In genomic region chr19:18593367-18594095, GRCh38 we compare ENCODE assay signal across 1 cellular context.
TF ChIP-seq lines count a peak whose summit lies in the region.

No MANE protein-coding gene starts in this region.

TF ChIP-seq in K562, 482 proteins besides CTCF, POLR2A, EP300 and RAD21 (continues in another document):
- TF ChIP-seq, protein P1, sequence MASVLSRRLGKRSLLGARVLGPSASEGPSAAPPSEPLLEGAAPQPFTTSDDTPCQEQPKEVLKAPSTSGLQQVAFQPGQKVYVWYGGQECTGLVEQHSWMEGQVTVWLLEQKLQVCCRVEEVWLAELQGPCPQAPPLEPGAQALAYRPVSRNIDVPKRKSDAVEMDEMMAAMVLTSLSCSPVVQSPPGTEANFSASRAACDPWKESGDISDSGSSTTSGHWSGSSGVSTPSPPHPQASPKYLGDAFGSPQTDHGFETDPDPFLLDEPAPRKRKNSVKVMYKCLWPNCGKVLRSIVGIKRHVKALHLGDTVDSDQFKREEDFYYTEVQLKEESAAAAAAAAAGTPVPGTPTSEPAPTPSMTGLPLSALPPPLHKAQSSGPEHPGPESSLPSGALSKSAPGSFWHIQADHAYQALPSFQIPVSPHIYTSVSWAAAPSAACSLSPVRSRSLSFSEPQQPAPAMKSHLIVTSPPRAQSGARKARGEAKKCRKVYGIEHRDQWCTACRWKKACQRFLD (CRISPR knock-in tag; IDR thresholded peaks at IDR 0.05), result no peak
- TF ChIP-seq, protein P2, sequence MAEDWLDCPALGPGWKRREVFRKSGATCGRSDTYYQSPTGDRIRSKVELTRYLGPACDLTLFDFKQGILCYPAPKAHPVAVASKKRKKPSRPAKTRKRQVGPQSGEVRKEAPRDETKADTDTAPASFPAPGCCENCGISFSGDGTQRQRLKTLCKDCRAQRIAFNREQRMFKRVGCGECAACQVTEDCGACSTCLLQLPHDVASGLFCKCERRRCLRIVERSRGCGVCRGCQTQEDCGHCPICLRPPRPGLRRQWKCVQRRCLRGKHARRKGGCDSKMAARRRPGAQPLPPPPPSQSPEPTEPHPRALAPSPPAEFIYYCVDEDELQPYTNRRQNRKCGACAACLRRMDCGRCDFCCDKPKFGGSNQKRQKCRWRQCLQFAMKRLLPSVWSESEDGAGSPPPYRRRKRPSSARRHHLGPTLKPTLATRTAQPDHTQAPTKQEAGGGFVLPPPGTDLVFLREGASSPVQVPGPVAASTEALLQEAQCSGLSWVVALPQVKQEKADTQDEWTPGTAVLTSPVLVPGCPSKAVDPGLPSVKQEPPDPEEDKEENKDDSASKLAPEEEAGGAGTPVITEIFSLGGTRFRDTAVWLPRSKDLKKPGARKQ (CRISPR knock-in tag; IDR thresholded peaks at IDR 0.05), result no peak
- TF ChIP-seq MYNN (IDR thresholded peaks at IDR 0.05) (0 out of 2 replicates have a peak, but pooled peaks have one; percentile 18), MYNN (CRISPR knock-in tag; IDR thresholded peaks at IDR 0.05) (no peak), SUPT5H (IDR thresholded peaks at IDR 0.05) (no peak), ZNF239 (CRISPR knock-in tag; IDR thresholded peaks at IDR 0.05) (no peak), PHF8 (IDR thresholded peaks at IDR 0.05; ENCODE audit: borderline replicate concordance, low read length) (no peak), XRCC4 (IDR thresholded peaks at IDR 0.05; ENCODE audit: extremely low read depth, insufficient read depth, insufficient read length) (no peak), TOE1 (IDR thresholded peaks at IDR 0.05; ENCODE audit: borderline replicate concordance) (no peak), TOE1 (CRISPR knock-in tag; IDR thresholded peaks at IDR 0.05; ENCODE audit: borderline replicate concordance, low read depth) (no peak), E2F8 (IDR thresholded peaks at IDR 0.05; ENCODE audit: low read depth, partially characterized antibody) (no peak), ATF3 (IDR thresholded peaks at IDR 0.05) (no peak), ATF3 (CRISPR knock-in tag; conservative IDR thresholded peaks at IDR 0.05) (no peak), CHD4 (IDR thresholded peaks at IDR 0.05; ENCODE audit: insufficient read depth, insufficient replicate concordance, low read depth, low read length, poor library complexity, severe bottlenecking) (no peak), ZNF143 (CRISPR knock-in tag; IDR thresholded peaks at IDR 0.05) (no peak), PHF21A (IDR thresholded peaks at IDR 0.05; ENCODE audit: borderline replicate concordance, low read depth) (no peak), EP400 (IDR thresholded peaks at IDR 0.05) (peak; percentile 27; the same call in 1 of the 2 replicates), POLR3G (IDR thresholded peaks at IDR 0.05; ENCODE audit: extremely low read depth, insufficient read length, insufficient replicate concordance) (no peak), ELF1 (tag; IDR thresholded peaks at IDR 0.05) (no peak), USF2 (CRISPR knock-in tag; IDR thresholded peaks at IDR 0.05) (no peak), CHAMP1 (IDR thresholded peaks at IDR 0.05) (no peak), CBFB (CRISPR knock-in tag; IDR thresholded peaks at IDR 0.05) (no peak), NFYB (IDR thresholded peaks at IDR 0.05; ENCODE audit: extremely low read depth, insufficient read length) (no peak), MNT (conservative IDR thresholded peaks at IDR 0.05) (peak; percentile 31 to 34; a peak in 3 of 4 replicates), POLR3A (IDR thresholded peaks at IDR 0.05; ENCODE audit: borderline replicate concordance, extremely low read depth, insufficient read depth, insufficient read length) (no peak), ZNF507 (tag; conservative IDR thresholded peaks at IDR 0.05) (no peak), CSDE1 (IDR thresholded peaks at IDR 0.05) (no peak), HNRNPLL (IDR thresholded peaks at IDR 0.05; ENCODE audit: low read depth, low read length, poor library complexity, severe bottlenecking) (no peak), CREM (IDR thresholded peaks at IDR 0.05; ENCODE audit: low read depth) (no peak), U2AF2 (optimal IDR thresholded peaks at IDR 0.05; ENCODE audit: low read depth, low read length) (no peak), TCF7 (IDR thresholded peaks at IDR 0.05; ENCODE audit: borderline replicate concordance) (no peak), BACH1 (tag; IDR thresholded peaks at IDR 0.05) (no peak), RFX1 (IDR thresholded peaks at IDR 0.05) (no peak), FOXM1 (IDR thresholded peaks at IDR 0.05; ENCODE audit: low read depth) (no peak), FOXM1 (CRISPR knock-in tag; IDR thresholded peaks at IDR 0.05; ENCODE audit: low read depth) (no peak), SMC3 (conservative IDR thresholded peaks at IDR 0.05; ENCODE audit: insufficient read depth, low read depth, low read length) (no peak), BRD4 (IDR thresholded peaks at IDR 0.05) (no peak), IFI16 (CRISPR knock-in tag; IDR thresholded peaks at IDR 0.05) (no peak), TEAD1 (CRISPR knock-in tag; IDR thresholded peaks at IDR 0.05) (no peak), SPI1 (IDR thresholded peaks at IDR 0.05; ENCODE audit: borderline replicate concordance, low read depth, low read length) (no peak), RBM14 (IDR thresholded peaks at IDR 0.05; ENCODE audit: borderline replicate concordance, insufficient read depth, low read depth, low read length) (no peak), ZFP36 (IDR thresholded peaks at IDR 0.05; ENCODE audit: low read depth, low read length, partially characterized antibody) (peak; percentile 39), CBX5 (IDR thresholded peaks at IDR 0.05; ENCODE audit: borderline replicate concordance, low read depth) (no peak), BHLHE40 (IDR thresholded peaks at IDR 0.05; ENCODE audit: low read length) (no peak)
- TF ChIP-seq, protein P3, sequence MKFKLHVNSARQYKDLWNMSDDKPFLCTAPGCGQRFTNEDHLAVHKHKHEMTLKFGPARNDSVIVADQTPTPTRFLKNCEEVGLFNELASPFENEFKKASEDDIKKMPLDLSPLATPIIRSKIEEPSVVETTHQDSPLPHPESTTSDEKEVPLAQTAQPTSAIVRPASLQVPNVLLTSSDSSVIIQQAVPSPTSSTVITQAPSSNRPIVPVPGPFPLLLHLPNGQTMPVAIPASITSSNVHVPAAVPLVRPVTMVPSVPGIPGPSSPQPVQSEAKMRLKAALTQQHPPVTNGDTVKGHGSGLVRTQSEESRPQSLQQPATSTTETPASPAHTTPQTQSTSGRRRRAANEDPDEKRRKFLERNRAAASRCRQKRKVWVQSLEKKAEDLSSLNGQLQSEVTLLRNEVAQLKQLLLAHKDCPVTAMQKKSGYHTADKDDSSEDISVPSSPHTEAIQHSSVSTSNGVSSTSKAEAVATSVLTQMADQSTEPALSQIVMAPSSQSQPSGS (CRISPR knock-in tag; IDR thresholded peaks at IDR 0.05), result no peak
- TF ChIP-seq, protein P4, sequence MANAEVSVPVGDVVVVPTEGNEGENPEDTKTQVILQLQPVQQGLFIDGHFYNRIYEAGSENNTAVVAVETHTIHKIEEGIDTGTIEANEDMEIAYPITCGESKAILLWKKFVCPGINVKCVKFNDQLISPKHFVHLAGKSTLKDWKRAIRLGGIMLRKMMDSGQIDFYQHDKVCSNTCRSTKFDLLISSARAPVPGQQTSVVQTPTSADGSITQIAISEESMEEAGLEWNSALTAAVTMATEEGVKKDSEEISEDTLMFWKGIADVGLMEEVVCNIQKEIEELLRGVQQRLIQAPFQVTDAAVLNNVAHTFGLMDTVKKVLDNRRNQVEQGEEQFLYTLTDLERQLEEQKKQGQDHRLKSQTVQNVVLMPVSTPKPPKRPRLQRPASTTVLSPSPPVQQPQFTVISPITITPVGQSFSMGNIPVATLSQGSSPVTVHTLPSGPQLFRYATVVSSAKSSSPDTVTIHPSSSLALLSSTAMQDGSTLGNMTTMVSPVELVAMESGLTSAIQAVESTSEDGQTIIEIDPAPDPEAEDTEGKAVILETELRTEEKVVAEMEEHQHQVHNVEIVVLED (CRISPR knock-in tag; IDR thresholded peaks at IDR 0.05), result no peak
- TF ChIP-seq, protein P5, sequence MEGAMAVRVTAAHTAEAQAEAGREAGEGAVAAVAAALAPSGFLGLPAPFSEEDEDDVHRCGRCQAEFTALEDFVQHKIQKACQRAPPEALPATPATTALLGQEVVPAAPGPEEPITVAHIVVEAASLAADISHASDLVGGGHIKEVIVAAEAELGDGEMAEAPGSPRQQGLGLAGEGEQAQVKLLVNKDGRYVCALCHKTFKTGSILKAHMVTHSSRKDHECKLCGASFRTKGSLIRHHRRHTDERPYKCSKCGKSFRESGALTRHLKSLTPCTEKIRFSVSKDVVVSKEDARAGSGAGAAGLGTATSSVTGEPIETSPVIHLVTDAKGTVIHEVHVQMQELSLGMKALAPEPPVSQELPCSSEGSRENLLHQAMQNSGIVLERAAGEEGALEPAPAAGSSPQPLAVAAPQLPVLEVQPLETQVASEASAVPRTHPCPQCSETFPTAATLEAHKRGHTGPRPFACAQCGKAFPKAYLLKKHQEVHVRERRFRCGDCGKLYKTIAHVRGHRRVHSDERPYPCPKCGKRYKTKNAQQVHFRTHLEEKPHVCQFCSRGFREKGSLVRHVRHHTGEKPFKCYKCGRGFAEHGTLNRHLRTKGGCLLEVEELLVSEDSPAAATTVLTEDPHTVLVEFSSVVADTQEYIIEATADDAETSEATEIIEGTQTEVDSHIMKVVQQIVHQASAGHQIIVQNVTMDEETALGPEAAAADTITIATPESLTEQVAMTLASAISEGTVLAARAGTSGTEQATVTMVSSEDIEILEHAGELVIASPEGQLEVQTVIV (CRISPR knock-in tag; IDR thresholded peaks at IDR 0.05; ENCODE audit: borderline replicate concordance), result no peak
- TF ChIP-seq, protein P6, sequence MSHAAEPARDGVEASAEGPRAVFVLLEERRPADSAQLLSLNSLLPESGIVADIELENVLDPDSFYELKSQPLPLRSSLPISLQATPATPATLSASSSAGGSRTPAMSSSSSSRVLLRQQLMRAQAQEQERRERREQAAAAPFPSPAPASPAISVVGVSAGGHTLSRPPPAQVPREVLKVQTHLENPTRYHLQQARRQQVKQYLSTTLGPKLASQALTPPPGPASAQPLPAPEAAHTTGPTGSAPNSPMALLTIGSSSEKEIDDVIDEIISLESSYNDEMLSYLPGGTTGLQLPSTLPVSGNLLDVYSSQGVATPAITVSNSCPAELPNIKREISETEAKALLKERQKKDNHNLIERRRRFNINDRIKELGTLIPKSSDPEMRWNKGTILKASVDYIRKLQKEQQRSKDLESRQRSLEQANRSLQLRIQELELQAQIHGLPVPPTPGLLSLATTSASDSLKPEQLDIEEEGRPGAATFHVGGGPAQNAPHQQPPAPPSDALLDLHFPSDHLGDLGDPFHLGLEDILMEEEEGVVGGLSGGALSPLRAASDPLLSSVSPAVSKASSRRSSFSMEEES (CRISPR knock-in tag; IDR thresholded peaks at IDR 0.05), result no peak
